ENCODE assay signal across 1 cellular context in the genomic region with DNA sequence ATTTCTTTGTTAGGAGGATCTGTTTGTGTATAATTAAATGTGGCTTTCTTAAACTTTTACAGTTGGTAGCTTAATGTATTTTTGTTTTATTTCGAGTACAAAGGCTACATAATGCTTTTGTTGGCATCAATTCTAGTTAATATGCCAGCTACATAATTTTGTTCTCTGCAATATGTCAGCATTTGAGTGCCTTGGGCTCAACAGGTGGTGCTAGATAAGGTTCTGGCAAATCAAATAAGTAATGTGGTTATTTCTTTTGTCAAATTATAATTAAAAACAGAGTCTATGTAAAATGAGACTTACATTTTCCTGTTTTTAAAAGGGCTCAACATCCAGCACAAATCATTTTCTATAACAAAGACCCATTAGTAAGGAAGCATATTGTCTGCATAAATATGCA.
TF ChIP-seq lines count a peak whose summit lies in the region.

No MANE protein-coding gene starts in this region.

TF ChIP-seq in SK-N-SH treated with all-trans-retinoic acid at 6 μM for 48 hours, 23 proteins besides CTCF, POLR2A, EP300 and RAD21 (continued from another document):
- TF ChIP-seq, protein P1, sequence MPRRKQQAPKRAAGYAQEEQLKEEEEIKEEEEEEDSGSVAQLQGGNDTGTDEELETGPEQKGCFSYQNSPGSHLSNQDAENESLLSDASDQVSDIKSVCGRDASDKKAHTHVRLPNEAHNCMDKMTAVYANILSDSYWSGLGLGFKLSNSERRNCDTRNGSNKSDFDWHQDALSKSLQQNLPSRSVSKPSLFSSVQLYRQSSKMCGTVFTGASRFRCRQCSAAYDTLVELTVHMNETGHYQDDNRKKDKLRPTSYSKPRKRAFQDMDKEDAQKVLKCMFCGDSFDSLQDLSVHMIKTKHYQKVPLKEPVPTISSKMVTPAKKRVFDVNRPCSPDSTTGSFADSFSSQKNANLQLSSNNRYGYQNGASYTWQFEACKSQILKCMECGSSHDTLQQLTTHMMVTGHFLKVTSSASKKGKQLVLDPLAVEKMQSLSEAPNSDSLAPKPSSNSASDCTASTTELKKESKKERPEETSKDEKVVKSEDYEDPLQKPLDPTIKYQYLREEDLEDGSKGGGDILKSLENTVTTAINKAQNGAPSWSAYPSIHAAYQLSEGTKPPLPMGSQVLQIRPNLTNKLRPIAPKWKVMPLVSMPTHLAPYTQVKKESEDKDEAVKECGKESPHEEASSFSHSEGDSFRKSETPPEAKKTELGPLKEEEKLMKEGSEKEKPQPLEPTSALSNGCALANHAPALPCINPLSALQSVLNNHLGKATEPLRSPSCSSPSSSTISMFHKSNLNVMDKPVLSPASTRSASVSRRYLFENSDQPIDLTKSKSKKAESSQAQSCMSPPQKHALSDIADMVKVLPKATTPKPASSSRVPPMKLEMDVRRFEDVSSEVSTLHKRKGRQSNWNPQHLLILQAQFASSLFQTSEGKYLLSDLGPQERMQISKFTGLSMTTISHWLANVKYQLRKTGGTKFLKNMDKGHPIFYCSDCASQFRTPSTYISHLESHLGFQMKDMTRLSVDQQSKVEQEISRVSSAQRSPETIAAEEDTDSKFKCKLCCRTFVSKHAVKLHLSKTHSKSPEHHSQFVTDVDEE (CRISPR knock-in tag; IDR thresholded peaks at IDR 0.05), result peak; percentile 98
- TF ChIP-seq, protein P2, sequence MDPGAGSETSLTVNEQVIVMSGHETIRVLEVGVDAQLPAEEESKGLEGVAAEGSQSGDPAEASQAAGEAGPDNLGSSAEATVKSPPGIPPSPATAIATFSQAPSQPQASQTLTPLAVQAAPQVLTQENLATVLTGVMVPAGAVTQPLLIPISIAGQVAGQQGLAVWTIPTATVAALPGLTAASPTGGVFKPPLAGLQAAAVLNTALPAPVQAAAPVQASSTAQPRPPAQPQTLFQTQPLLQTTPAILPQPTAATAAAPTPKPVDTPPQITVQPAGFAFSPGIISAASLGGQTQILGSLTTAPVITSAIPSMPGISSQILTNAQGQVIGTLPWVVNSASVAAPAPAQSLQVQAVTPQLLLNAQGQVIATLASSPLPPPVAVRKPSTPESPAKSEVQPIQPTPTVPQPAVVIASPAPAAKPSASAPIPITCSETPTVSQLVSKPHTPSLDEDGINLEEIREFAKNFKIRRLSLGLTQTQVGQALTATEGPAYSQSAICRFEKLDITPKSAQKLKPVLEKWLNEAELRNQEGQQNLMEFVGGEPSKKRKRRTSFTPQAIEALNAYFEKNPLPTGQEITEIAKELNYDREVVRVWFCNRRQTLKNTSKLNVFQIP (CRISPR knock-in tag; IDR thresholded peaks at IDR 0.05; ENCODE audit: borderline replicate concordance, low read depth), result no peak; the same call in 1 of the 2 replicates
